8 cellular contexts compared by ENCODE assay signal in genomic region chr4:105637409-105638258, GRCh38.
DNase-seq lines count a peak whose midpoint lies in the region; ATAC-seq and TF ChIP-seq lines count a peak whose summit lies in the region.

No MANE protein-coding gene starts in this region.

- peak overlapping the region in 1 of 2 donors; percentile 2 for H3K27ac ChIP-seq in prostate gland

- H3K36me3 ChIP-seq in prostate gland, result no peaks in the 10 kb centered on the region

- DNase-seq in DMS 273 (lab: John Stamatoyannopoulos, UW; ENCODE audit: unreplicated experiment) (peak; percentile 88), NOMO-1 (lab: John Stamatoyannopoulos, UW; ENCODE audit: unreplicated experiment in 2 of 2) (peak; percentile 14 to 59), fibroblast of pulmonary artery (ENCODE audit: low read depth) (peak; percentile 49), prostate gland (ENCODE audit: low spot score) (peak; percentile 42), H4 (ENCODE audit: low spot score) (no peak), T-helper 9 cell (no peak)

- WGBS in prostate gland, result 57% methylated on average over 5 of the region's 5 CpGs

- TF ChIP-seq CTCF in fibroblast of pulmonary artery (IDR thresholded peaks at IDR 0.05; ENCODE audit: low read length, missing control alignments) (no peak), prostate gland (IDR thresholded peaks at IDR 0.05) (no peak)

- intact Hi-C loops in prostate gland (cut with DNase I), result no loop called here

- no peak for TF ChIP-seq POLR2A in prostate gland (IDR thresholded peaks at IDR 0.05)

- H3K4me3 ChIP-seq in fibroblast of pulmonary artery (replicated peaks; ENCODE audit: low read depth, low read length) (no peak overlapping the region), prostate gland (no peak overlapping the region)

- no peaks in the 10 kb centered on the region for H3K27me3 ChIP-seq in prostate gland (replicated peaks; ENCODE audit: insufficient read depth)

- H3K9me3 ChIP-seq in prostate gland, result no peaks in the 10 kb centered on the region

- H3K4me1 ChIP-seq in prostate gland (replicated peaks), result peaks cover 10% of the 10 kb centered on the region

- peak; percentile 86 for ATAC-seq in GM19463 (IDR thresholded peaks at IDR 0.05; ENCODE audit: unreplicated experiment)
- peak; percentile 82 for ATAC-seq in HG03442 (IDR thresholded peaks at IDR 0.05; ENCODE audit: unreplicated experiment)

Comparison
In these comparisons a context has a peak if more than half of its experiments do, and no peak if none do; other contexts are left out.
1. DNase-seq: peak in DMS 273 (single experiment), NOMO-1 (2 of 2), fibroblast of pulmonary artery (single experiment) and prostate gland (single experiment); none in H4 (single experiment) and T-helper 9 cell (single experiment).